ENCODE assay signal across 1 cellular context in genomic region chr19:20039203-20039723, GRCh38.
TF ChIP-seq lines count a peak whose summit lies in the region.

Gene ZNF682 (minus strand): TSS chr19:20039505. CDS start chr19:20039345, 160 bp downstream.

TF ChIP-seq in HepG2, 621 proteins besides CTCF, POLR2A, EP300 and RAD21 (continued from another document and continues in another):
- TF ChIP-seq HMGXB3 (CRISPR knock-in tag; IDR thresholded peaks at IDR 0.05; ENCODE audit: borderline replicate concordance) (no peak), ARNT (IDR thresholded peaks at IDR 0.05) (no peak), MED1 (CRISPR knock-in tag; IDR thresholded peaks at IDR 0.05) (no peak), HOXA3 (CRISPR knock-in tag; IDR thresholded peaks at IDR 0.05) (peak; percentile 44; the same call in 1 of the 2 replicates), ZNF382 (CRISPR knock-in tag; IDR thresholded peaks at IDR 0.05; ENCODE audit: borderline replicate concordance) (no peak), TAF1 (CRISPR knock-in tag; IDR thresholded peaks at IDR 0.05) (0 out of 2 replicates have a peak, but pooled peaks have one; percentile 45), TMF1 (CRISPR knock-in tag; IDR thresholded peaks at IDR 0.05; ENCODE audit: low read depth) (0 out of 2 replicates have a peak, but pooled peaks have one; percentile 20), ZNF510 (CRISPR knock-in tag; IDR thresholded peaks at IDR 0.05; ENCODE audit: low read depth) (no peak), CREB1 (IDR thresholded peaks at IDR 0.05) (peak; percentile 26; the same call in 1 of the 2 replicates), CREB1 (CRISPR knock-in tag; IDR thresholded peaks at IDR 0.05) (peak; percentile 63), ZNF788 (CRISPR knock-in tag; IDR thresholded peaks at IDR 0.05; ENCODE audit: borderline replicate concordance) (no peak), ZNF670 (CRISPR knock-in tag; IDR thresholded peaks at IDR 0.05; ENCODE audit: borderline replicate concordance) (no peak), NR2F2 (IDR thresholded peaks at IDR 0.05; ENCODE audit: borderline replicate concordance, low read depth) (no peak), HES4 (CRISPR knock-in tag; IDR thresholded peaks at IDR 0.05; ENCODE audit: borderline replicate concordance) (0 out of 2 replicates have a peak, but pooled peaks have one; percentile 42), NFYC (CRISPR knock-in tag; IDR thresholded peaks at IDR 0.05) (peak; percentile 90), ZNF512 (CRISPR knock-in tag; IDR thresholded peaks at IDR 0.05) (no peak), ZFP1 (CRISPR knock-in tag; IDR thresholded peaks at IDR 0.05) (no peak), ISL2 (CRISPR knock-in tag; IDR thresholded peaks at IDR 0.05) (no peak), STAT5B (CRISPR knock-in tag; IDR thresholded peaks at IDR 0.05) (no peak), HNRNPK (IDR thresholded peaks at IDR 0.05; ENCODE audit: low read depth, low read length, poor library complexity, severe bottlenecking) (no peak), ZNF33B (CRISPR knock-in tag; IDR thresholded peaks at IDR 0.05) (no peak), ZNF33A (CRISPR knock-in tag; IDR thresholded peaks at IDR 0.05; ENCODE audit: borderline replicate concordance) (no peak), ZMYM4 (CRISPR knock-in tag; IDR thresholded peaks at IDR 0.05) (peak; percentile 90), SALL2 (CRISPR knock-in tag; IDR thresholded peaks at IDR 0.05) (no peak), SAP130 (CRISPR knock-in tag; IDR thresholded peaks at IDR 0.05; ENCODE audit: low read depth) (peak; percentile 87), E2F2 (CRISPR knock-in tag; IDR thresholded peaks at IDR 0.05; ENCODE audit: borderline replicate concordance) (no peak), FOXK2 (IDR thresholded peaks at IDR 0.05) (no peak), MXD4 (CRISPR knock-in tag; IDR thresholded peaks at IDR 0.05) (no peak), GABPB1 (CRISPR knock-in tag; IDR thresholded peaks at IDR 0.05) (peak; percentile 88), GLMP (CRISPR knock-in tag; IDR thresholded peaks at IDR 0.05; ENCODE audit: borderline replicate concordance) (no peak), NFE2L1 (CRISPR knock-in tag; IDR thresholded peaks at IDR 0.05; ENCODE audit: borderline replicate concordance) (no peak), PATZ1 (CRISPR knock-in tag; IDR thresholded peaks at IDR 0.05) (no peak), SIX4 (CRISPR knock-in tag; IDR thresholded peaks at IDR 0.05) (no peak), ZNF710 (CRISPR knock-in tag; IDR thresholded peaks at IDR 0.05; ENCODE audit: borderline replicate concordance) (no peak), GMEB2 (CRISPR knock-in tag; IDR thresholded peaks at IDR 0.05; ENCODE audit: low read depth) (no peak), ZFP36 (IDR thresholded peaks at IDR 0.05; ENCODE audit: borderline replicate concordance, low read depth, low read length, partially characterized antibody) (no peak), CREB3 (CRISPR knock-in tag; IDR thresholded peaks at IDR 0.05) (no peak), SKIL (CRISPR knock-in tag; IDR thresholded peaks at IDR 0.05; ENCODE audit: borderline replicate concordance) (no peak), GFI1 (CRISPR knock-in tag; IDR thresholded peaks at IDR 0.05; ENCODE audit: borderline replicate concordance) (no peak), PHF20 (CRISPR knock-in tag; IDR thresholded peaks at IDR 0.05) (peak; percentile 60), IRF9 (CRISPR knock-in tag; IDR thresholded peaks at IDR 0.05; ENCODE audit: borderline replicate concordance) (peak; percentile 50; the same call in 1 of the 2 replicates), MIER3 (CRISPR knock-in tag; IDR thresholded peaks at IDR 0.05; ENCODE audit: borderline replicate concordance) (no peak), KDM2A (CRISPR knock-in tag; IDR thresholded peaks at IDR 0.05; ENCODE audit: borderline replicate concordance, low read depth) (peak; percentile 44; the same call in 1 of the 2 replicates), GATAD1 (CRISPR knock-in tag; IDR thresholded peaks at IDR 0.05) (peak; percentile 59), PRMT3 (CRISPR knock-in tag; IDR thresholded peaks at IDR 0.05; ENCODE audit: borderline replicate concordance, low read depth) (no peak), NONO (IDR thresholded peaks at IDR 0.05) (no peak), NONO (CRISPR knock-in tag; conservative IDR thresholded peaks at IDR 0.05) (peak; percentile 67), FOXJ3 (CRISPR knock-in tag; IDR thresholded peaks at IDR 0.05; ENCODE audit: borderline replicate concordance) (0 out of 2 replicates have a peak, but pooled peaks have one; percentile 39)
